23 cellular contexts compared by ENCODE assay signal in genomic region chr11:72648737-72649136, GRCh38. TPM values are rescaled to one million over a fixed set of nuclear protein-coding genes. Genes with fewer than 3 reads are reported as not detected.
"Had no signal": no experiment of that assay in that cellular context is flagged by ENCODE, and none has a peak within 500 bp of the region (broad histone marks: within the 10 kb centered on the region; RNA-seq: fewer than 3 reads in every experiment).

No MANE protein-coding gene starts in this region.

- H3K4me1 ChIP-seq: psoas muscle, transverse colon, upper lobe of right lung, uterus had no signal

- H3K36me3 ChIP-seq: ovary, spleen, transverse colon, upper lobe of right lung, uterus had no signal

- DNase-seq: dermis blood vessel endothelial cell; effector memory CD8-positive, alpha-beta T cell; head of caudate nucleus; mucosa of descending colon; naive B cell; occipital lobe; ovary; psoas muscle; spleen; stimulated activated naive B cell treated with anti-CD40 and anti-IgM and Interleukin-4, amounts not matched to agents 10 μg/mL and 1 μg/mL and 100 μg/mL, for 72 hours; transverse colon; upper lobe of right lung; uterus had no signal

- H3K9me3 ChIP-seq: mucosa of descending colon, ovary, psoas muscle, spleen, transverse colon, upper lobe of right lung, uterus had no signal

- H3K27me3 Mint-ChIP-seq: natural killer cell treated with Interleukin-12 subunit alpha and Interleukin-12 subunit beta and Interleukin-15 and Interleukin-18, amount 100 ng/mL, for 72 hours had no signal

- H3K27ac ChIP-seq: coronary artery, ovary, psoas muscle, skin epidermis, spleen, transverse colon, upper lobe of right lung, uterus had no signal

- H3K27me3 ChIP-seq: ovary, upper lobe of right lung, uterus had no signal

- ATAC-seq: effector memory CD8-positive, alpha-beta T cell; left lobe of liver; mucosa of descending colon; psoas muscle; right cardiac atrium; stimulated activated naive B cell treated with anti-CD40 and anti-IgM and Interleukin-4, amounts not matched to agents 10 μg/mL and 1 μg/mL and 100 μg/mL, for 72 hours; upper lobe of right lung had no signal

- H3K27ac Mint-ChIP-seq: memory B cell; mesothelial cell of epicardium; naive B cell; natural killer cell treated with Interleukin-12 subunit alpha and Interleukin-12 subunit beta and Interleukin-15 and Interleukin-18, amount 100 ng/mL, for 72 hours; stimulated activated naive B cell treated with anti-CD40 and anti-IgM and Interleukin-4, amounts not matched to agents 10 μg/mL and 1 μg/mL and 100 μg/mL, for 72 hours; stimulated activated naive CD8-positive, alpha-beta T cell treated with anti-CD3 and anti-CD28 coated beads, Interleukin-15, Interleukin-2, amounts not matched to agents 100 ng/mL and 50 ng/mL, for 24 hours had no signal

- H3K36me3 Mint-ChIP-seq: memory B cell; mesothelial cell of epicardium; naive B cell; natural killer cell treated with Interleukin-12 subunit alpha and Interleukin-12 subunit beta and Interleukin-15 and Interleukin-18, amount 100 ng/mL, for 72 hours; stimulated activated naive B cell treated with anti-CD40 and anti-IgM and Interleukin-4, amounts not matched to agents 10 μg/mL and 1 μg/mL and 100 μg/mL, for 72 hours had no signal

- H3K4me3 ChIP-seq: coronary artery, lung, mucosa of descending colon, ovary, psoas muscle, skin epidermis, spleen, transverse colon, upper lobe of right lung, uterus had no signal

- H3K9me3 Mint-ChIP-seq: effector memory CD8-positive, alpha-beta T cell; memory B cell; mesothelial cell of epicardium; naive B cell; natural killer cell treated with Interleukin-12 subunit alpha and Interleukin-12 subunit beta and Interleukin-15 and Interleukin-18, amount 100 ng/mL, for 72 hours; stimulated activated naive B cell treated with anti-CD40 and anti-IgM and Interleukin-4, amounts not matched to agents 10 μg/mL and 1 μg/mL and 100 μg/mL, for 72 hours; stimulated activated naive CD8-positive, alpha-beta T cell treated with anti-CD3 and anti-CD28 coated beads, Interleukin-15, Interleukin-2, amounts not matched to agents 100 ng/mL and 50 ng/mL, for 24 hours had no signal

- H3K4me3 Mint-ChIP-seq: effector memory CD8-positive, alpha-beta T cell; memory B cell; mesothelial cell of epicardium; naive B cell; natural killer cell treated with Interleukin-12 subunit alpha and Interleukin-12 subunit beta and Interleukin-15 and Interleukin-18, amount 100 ng/mL, for 72 hours; stimulated activated naive B cell treated with anti-CD40 and anti-IgM and Interleukin-4, amounts not matched to agents 10 μg/mL and 1 μg/mL and 100 μg/mL, for 72 hours; stimulated activated naive CD8-positive, alpha-beta T cell treated with anti-CD3 and anti-CD28 coated beads, Interleukin-15, Interleukin-2, amounts not matched to agents 100 ng/mL and 50 ng/mL, for 24 hours had no signal

RNA-seq across cellular contexts. Expression of gene PDE2A, which starts 25.5 kb away (rescaled TPM):
- total RNA-seq: chondrocyte had no signal
